ENCODE assay signal across 16 cellular contexts in genomic region chr2:219302412-219302968, GRCh38. TPM values are rescaled to one million over a fixed set of nuclear protein-coding genes. Genes with fewer than 3 reads are reported as not detected.
DNase-seq lines count a peak whose midpoint lies in the region; ATAC-seq and TF ChIP-seq lines count a peak whose summit lies in the region.
"Had no signal": no experiment of that assay in that cellular context is flagged by ENCODE, and none has a peak within 500 bp of the region (broad histone marks: within the 10 kb centered on the region; RNA-seq: fewer than 3 reads in every experiment).

No MANE protein-coding gene starts in this region.

- no peak overlapping the region for H3K18ac ChIP-seq in H9 (ENCODE audit: insufficient read length, low read depth, low read length)

- no peak overlapping the region for H3K23ac ChIP-seq in H9 (ENCODE audit: insufficient read length, low read depth, low read length)

- H4K20me1 ChIP-seq in H9 (ENCODE audit: control insufficient read depth, insufficient read depth, insufficient read length), result no peaks in the 10 kb centered on the region

- H3K4me3 Mint-ChIP-seq in WTC11 (no peak overlapping the region), H9 (no peak overlapping the region)
- H3K4me3 Mint-ChIP-seq: CD4-positive, alpha-beta memory T cell had no signal

- H3K27ac ChIP-seq in spleen, result no peak overlapping the region
- no peak overlapping the region for H3K27ac ChIP-seq in H9 (ENCODE audit: insufficient read length, low read depth, low read length)

- H3T11ph ChIP-seq in H9 (ENCODE audit: low read length), result no peak overlapping the region

- CTCF ChIA-PET in WTC11 (lab: Charles Lee), result interaction anchor here (1.1 to 2.5 kb wide), 2 partner anchors 7 to 16 kb away, joined by 3 to 13 read pairs; no protein-coding TSS in a partner anchor

- no peak for TF ChIP-seq POLR2A in spleen (IDR thresholded peaks at IDR 0.05)

- H3K9me3 Mint-ChIP-seq in WTC11, result no peaks in the 10 kb centered on the region
- H3K9me3 Mint-ChIP-seq in H9, result no peaks in the 10 kb centered on the region

- H2AK5ac ChIP-seq in H9 (ENCODE audit: insufficient read length, low read length), result no peak overlapping the region

- 70 to 84% (median 80%) methylated on average over 11 of the region's 11 CpGs for WGBS in spleen, 5 donors
- no CpG with 5 or more reads among the region's 11 CpGs for WGBS in H9 (ENCODE audit: extremely low coverage, insufficient read length, low lambda C conversion rate)

- H3K36me3 Mint-ChIP-seq in WTC11 (no peaks in the 10 kb centered on the region), H9 (ENCODE audit: insufficient read depth in 1 of 3, low read depth in 3 of 3) (no peaks in the 10 kb centered on the region)
- H3K36me3 Mint-ChIP-seq: CD4-positive, alpha-beta memory T cell had no signal

- H2AFZ ChIP-seq in H9 (ENCODE audit: low read length), result no peak overlapping the region

- H3K4me3 ChIP-seq in spleen, result no peak overlapping the region

- no peak overlapping the region for H4K5ac ChIP-seq in H9 (ENCODE audit: insufficient read length, low read depth, low read length)

- H3K27ac Mint-ChIP-seq in WTC11, result no peak overlapping the region
- H3K27ac Mint-ChIP-seq in H9, result no peak overlapping the region
- H3K27ac Mint-ChIP-seq: CD4-positive, alpha-beta memory T cell had no signal

- no peaks in the 10 kb centered on the region for H3K79me1 ChIP-seq in H9 (ENCODE audit: insufficient read depth, low read depth, low read length, poor library complexity, severe bottlenecking)

- no peak overlapping the region for H2BK12ac ChIP-seq in H9 (ENCODE audit: insufficient read length, low read depth, low read length)

- intact Hi-C loops in cardiac septum (cut with DNase I), result loop anchor here (5.0 kb wide), 1 partner anchor 245 kb away; no protein-coding TSS in a partner anchor
- intact Hi-C loops in Right ventricle myocardium superior (cut with DNase I), result no loop called here
- intact Hi-C loops in spleen (cut with DNase I; ENCODE audit: low total_unique reads), result no loop called here

- H3K9me3 ChIP-seq in spleen (no peaks in the 10 kb centered on the region), H9 (ENCODE audit: control insufficient read depth, low read depth, low read length) (no peaks in the 10 kb centered on the region)

- H2BK15ac ChIP-seq in H9 (ENCODE audit: low read depth, low read length), result no peak overlapping the region

- H3K23me2 ChIP-seq in H9 (ENCODE audit: insufficient read length, low read depth, low read length, poor library complexity, severe bottlenecking), result no peaks in the 10 kb centered on the region

- H2BK20ac ChIP-seq in H9 (ENCODE audit: low read depth, low read length, poor library complexity, severe bottlenecking), result no peak overlapping the region

- no peak overlapping the region for H3K9ac ChIP-seq in H9 (ENCODE audit: extremely low read depth, insufficient read length, low read length)

- no peaks in the 10 kb centered on the region for H3K36me3 ChIP-seq in spleen

- H3K56ac ChIP-seq in H9 (ENCODE audit: insufficient read length, low read depth, low read length), result no peak overlapping the region

- no peak overlapping the region for H3K4ac ChIP-seq in H9 (ENCODE audit: low read depth, low read length)

- POLR2A ChIA-PET in WTC11 (lab: Charles Lee), result no interaction called here

- peaks cover 0 to 9% (median 3%) of the 10 kb centered on the region in 6 donors for H3K4me1 ChIP-seq in spleen
- no peaks in the 10 kb centered on the region for H3K4me1 ChIP-seq in H9 (ENCODE audit: insufficient read depth, low read length)

- no peak for ATAC-seq in Right ventricle myocardium superior (ENCODE audit: poor library complexity)
- ATAC-seq in WTC11, result no peak

- peaks cover 12% of the 10 kb centered on the region for H3K4me1 Mint-ChIP-seq in WTC11
- H3K4me1 Mint-ChIP-seq in H9, result peaks cover 10 to 18% of the 10 kb centered on the region in 2 experiments

- no peak overlapping the region for H2BK5ac ChIP-seq in H9 (ENCODE audit: insufficient read length, low read length)

- H4K8ac ChIP-seq in H9 (replicated peaks; ENCODE audit: insufficient read length, low read depth, low read length), result no peak overlapping the region

- no peak for TF ChIP-seq CTCF in spleen (IDR thresholded peaks at IDR 0.05 in 8 of 11, conservative IDR thresholded peaks at IDR 0.05 in 3 of 11)
- no peak for TF ChIP-seq CTCF in WTC11 (IDR thresholded peaks at IDR 0.05)
- TF ChIP-seq CTCF in H9 (conservative IDR thresholded peaks at IDR 0.05), result no peak

- H3K27me3 ChIP-seq in spleen (replicated peaks in 1 of 7) (peaks cover 0 to 77% (median 10%) of the 10 kb centered on the region in 7 donors), H9 (ENCODE audit: insufficient read depth, low read length) (no peaks in the 10 kb centered on the region)

- no peak overlapping the region for H4K91ac ChIP-seq in H9 (ENCODE audit: insufficient read length, low read depth, low read length)

- DNase-seq in cardiac septum (ENCODE audit: low spot score), result peak; percentile 74
- DNase-seq in Right ventricle myocardium superior, result no peak
- peak; percentile 82 for DNase-seq in mesenteric fat pad (ENCODE audit: low spot score)
- DNase-seq in spleen, result peak; percentile 68
- DNase-seq in WTC11 (ENCODE audit: low spot score), result no peak
- DNase-seq in H9, result no peak
- DNase-seq: C1 segment of cervical spinal cord; Calu3; CD4-positive, alpha-beta memory T cell; COR-L47; DMS153; GOT3; HCEC 1CT had no signal

- no peak overlapping the region for H2BK120ac ChIP-seq in H9 (ENCODE audit: low read depth, low read length, poor library complexity, severe bottlenecking)

- H3K14ac ChIP-seq in H9 (ENCODE audit: insufficient read depth, low read length), result no peak overlapping the region

- no peaks in the 10 kb centered on the region for H3K79me2 ChIP-seq in H9 (ENCODE audit: insufficient read depth, low read length)

- H3K27me3 Mint-ChIP-seq in WTC11 (ENCODE audit: low read depth) (peaks cover 78% of the 10 kb centered on the region), H9 (ENCODE audit: low read depth) (peaks cover 67% of the 10 kb centered on the region)

- no peak overlapping the region for H3K4me2 ChIP-seq in H9 (ENCODE audit: insufficient read depth, insufficient read length, low read length)

TF ChIP-seq in WTC11, 78 proteins besides CTCF, POLR2A, EP300 and RAD21 (continues in another document):
- no peak for TF ChIP-seq ZNF532 (CRISPR knock-in tag; IDR thresholded peaks at IDR 0.05; ENCODE audit: borderline replicate concordance)
- TF ChIP-seq CBFB (CRISPR knock-in tag; IDR thresholded peaks at IDR 0.05; ENCODE audit: low read depth), result no peak
- no peak for TF ChIP-seq ESRRA (CRISPR knock-in tag; IDR thresholded peaks at IDR 0.05; ENCODE audit: borderline replicate concordance)
- no peak for TF ChIP-seq FOXP1 (CRISPR knock-in tag; IDR thresholded peaks at IDR 0.05; ENCODE audit: borderline replicate concordance)

RNA-seq across cellular contexts. Expression of gene PTPRN, which starts 6.7 kb away (rescaled TPM):
- 0.97 TPM for total RNA-seq in cardiac septum
- total RNA-seq in Right ventricle myocardium superior, result not detected
- not detected for total RNA-seq in mesenteric fat pad
- not detected for total RNA-seq in spleen
- polyA plus RNA-seq in spleen, result under 1 TPM in 2 of 3 donors, not detected in 1; 0.06 to 0.12 TPM
- total RNA-seq in WTC11 (2021), result 3.8 to 5.7 TPM (median 5.2 TPM) in 3 replicates
- 6.3 and 6.5 TPM in 2 replicates for total RNA-seq in H9 (2021)
- total RNA-seq: Calu3; CD4-positive, alpha-beta memory T cell had no signal

RNA-seq across cellular contexts. Expression of gene DNAJB2, which starts 23.3 kb away (rescaled TPM):
- total RNA-seq in cardiac septum (78.0 TPM), Right ventricle myocardium superior (83.3 TPM), mesenteric fat pad (67.5 TPM), spleen (10 to 100 TPM; 35.0 to 64.4 (median 54.0) TPM), WTC11 (2021) (36.1 to 42.8 TPM (median 40.3 TPM) in 3 replicates), H9 (2021) (32.0 and 34.1 TPM in 2 replicates)
- polyA plus RNA-seq in spleen, result 10 to 100 TPM; 31.4 to 67.2 (median 43.2) TPM

RNA-seq across cellular contexts. Expression of gene RESP18, which starts 30.1 kb away (rescaled TPM):
- total RNA-seq in cardiac septum (not detected), Right ventricle myocardium superior (not detected), mesenteric fat pad (not detected), spleen (under 1 TPM in 1 of 7 donors, not detected in 6; 0.83 TPM), WTC11 (2021) (not detected in 3 replicates), H9 (2021) (not detected in 2 replicates)
- not detected for polyA plus RNA-seq in spleen
- total RNA-seq: A172; A673; Calu3; CD4-positive, alpha-beta memory T cell had no signal
- polyA plus RNA-seq: BJ; CD4-positive, alpha-beta memory T cell had no signal

RNA-seq across cellular contexts. Expression of gene TUBA4A, which starts 48.8 kb away (rescaled TPM):
- total RNA-seq in cardiac septum (164 TPM), Right ventricle myocardium superior (84.3 TPM), mesenteric fat pad (21.7 TPM), spleen (100 to 1,000 TPM in 1 of 7 donors, 10 to 100 TPM in 6; 60.2 to 120 (median 73.4) TPM), WTC11 (2021) (40.8 to 58.7 TPM (median 52.3 TPM) in 3 replicates), H9 (2021) (25.5 and 27.2 TPM in 2 replicates)
- 10 to 100 TPM; 70.6 to 89.2 (median 73.4) TPM for polyA plus RNA-seq in spleen

RNA-seq across cellular contexts. Expression of gene TUBA4B, which starts 49.4 kb away (rescaled TPM):
- not detected for total RNA-seq in cardiac septum
- not detected for total RNA-seq in Right ventricle myocardium superior
- total RNA-seq in mesenteric fat pad, result not detected
- not detected for total RNA-seq in spleen
- polyA plus RNA-seq in spleen, result not detected
- total RNA-seq in WTC11 (2021), result 0.20 TPM in 1 of 3 replicates, not detected in the others
- total RNA-seq in H9 (2021), result not detected in 2 replicates
- total RNA-seq: A172; A673; Calu3; CD4-positive, alpha-beta memory T cell had no signal
- polyA plus RNA-seq: BJ; CD4-positive, alpha-beta memory T cell had no signal

Comparison
In these comparisons a context has a peak if more than half of its experiments do, and no peak if none do; other contexts are left out.
1. DNase-seq: peak in cardiac septum (single experiment), mesenteric fat pad (single experiment) and spleen (single experiment); none in Right ventricle myocardium superior (single experiment), WTC11 (single experiment) and H9 (single experiment).